Comparison of ENCODE assay signal across 11 cellular contexts in genomic region chr1:37035828-37036666, GRCh38. TPM values are rescaled to one million over a fixed set of nuclear protein-coding genes. Genes with fewer than 3 reads are reported as not detected.
DNase-seq lines count a peak whose midpoint lies in the region; ATAC-seq and TF ChIP-seq lines count a peak whose summit lies in the region.
"Had no signal": no experiment of that assay in that cellular context is flagged by ENCODE, and none has a peak within 500 bp of the region (broad histone marks: within the 10 kb centered on the region; RNA-seq: fewer than 3 reads in every experiment).

No MANE protein-coding gene starts in this region.

- H3K79me2 ChIP-seq in neural cell (replicated peaks; ENCODE audit: insufficient read depth, low read length): peaks cover 10% of the 10 kb centered on the region

- H3K4me3 ChIP-seq in neural cell (ENCODE audit: low read length): no peak overlapping the region
- no peak overlapping the region for H3K4me3 ChIP-seq in ascending aorta

- no peak for ATAC-seq in omental fat pad (ENCODE audit: low FRiP score)

- TF ChIP-seq EP300 in neural cell (conservative IDR thresholded peaks at IDR 0.05; ENCODE audit: poor library complexity, severe bottlenecking): no peak

- H3K36me3 ChIP-seq in neural cell (ENCODE audit: insufficient read depth, low read length) (no peaks in the 10 kb centered on the region), ascending aorta (no peaks in the 10 kb centered on the region)

- TF ChIP-seq RAD21 in neural cell (conservative IDR thresholded peaks at IDR 0.05): peak; percentile 48

- H3K4me1 ChIP-seq in ascending aorta: no peaks in the 10 kb centered on the region

- H3F3A ChIP-seq in neural cell (ENCODE audit: insufficient read depth, low read length, poor library complexity, severe bottlenecking): peaks cover 3% of the 10 kb centered on the region

- no peak overlapping the region for H3K27ac ChIP-seq in neural cell (ENCODE audit: low read length)
- no peak overlapping the region for H3K27ac ChIP-seq in ascending aorta

- H3K27me3 ChIP-seq in neural cell (ENCODE audit: insufficient read depth, low read depth, low read length): peaks cover 53% of the 10 kb centered on the region
- H3K27me3 ChIP-seq in ascending aorta: peaks cover 12% of the 10 kb centered on the region

- H3K9me3 ChIP-seq in neural cell (ENCODE audit: low read length) (no peaks in the 10 kb centered on the region), ascending aorta (no peaks in the 10 kb centered on the region)

- no peak overlapping the region for H3K4me2 ChIP-seq in neural cell (ENCODE audit: low read length)

- no peak overlapping the region for H2AFZ ChIP-seq in neural cell (ENCODE audit: low read depth, low read length)

- H3K9ac ChIP-seq in neural cell (ENCODE audit: low read length): no peak overlapping the region

- intact Hi-C loops in ascending aorta (cut with DNase I): no loop called here

- no peaks in the 10 kb centered on the region for H4K20me1 ChIP-seq in neural cell (ENCODE audit: insufficient read depth)

- no peaks in the 10 kb centered on the region for H3K9me2 ChIP-seq in neural cell (ENCODE audit: insufficient read depth, low read length)

- TF ChIP-seq CTCF in neural cell (IDR thresholded peaks at IDR 0.05; ENCODE audit: poor library complexity, severe bottlenecking) (peak; percentile 48), omental fat pad (IDR thresholded peaks at IDR 0.05) (no peak), ascending aorta (IDR thresholded peaks at IDR 0.05) (no peak)

- DNase-seq in NCI-H2227 (lab: John Stamatoyannopoulos, UW; ENCODE audit: unreplicated experiment) (peak; percentile 58), NCI-H2227 treated with DMSO at 0.1 percent for 48 hours (lab: John Stamatoyannopoulos, UW) (no peak), NCI-H1092 treated with DMSO at 0.1 percent for 48 hours (lab: John Stamatoyannopoulos, UW) (peak; percentile 89), UCSD-AML1 (lab: John Stamatoyannopoulos, UW; ENCODE audit: unreplicated experiment) (peak; percentile 75), omental fat pad (ENCODE audit: low spot score) (no peak), ascending aorta (ENCODE audit: low spot score in 2 of 2) (no peak), activated gamma-delta T cell (lab: John Stamatoyannopoulos, UW) (no peak)
- DNase-seq: kidney glomerular epithelial cell, SW 1271 had no signal

TF ChIP-seq in neural cell, 6 proteins besides CTCF, POLR2A, EP300 and RAD21:
- peak; percentile 47 for TF ChIP-seq SMC3 (conservative IDR thresholded peaks at IDR 0.05; ENCODE audit: poor library complexity)
- no peak for TF ChIP-seq TAF1 (IDR thresholded peaks at IDR 0.05; ENCODE audit: low read depth)
- TF ChIP-seq MXI1 (conservative IDR thresholded peaks at IDR 0.05; ENCODE audit: poor library complexity, severe bottlenecking): no peak
- no peak for TF ChIP-seq EZH2 (IDR thresholded peaks at IDR 0.05; ENCODE audit: borderline replicate concordance, insufficient read depth, low read length, poor library complexity, severe bottlenecking)
- TF ChIP-seq POLR2AphosphoS5 (IDR thresholded peaks at IDR 0.05): no peak
- TF ChIP-seq, protein P1, sequence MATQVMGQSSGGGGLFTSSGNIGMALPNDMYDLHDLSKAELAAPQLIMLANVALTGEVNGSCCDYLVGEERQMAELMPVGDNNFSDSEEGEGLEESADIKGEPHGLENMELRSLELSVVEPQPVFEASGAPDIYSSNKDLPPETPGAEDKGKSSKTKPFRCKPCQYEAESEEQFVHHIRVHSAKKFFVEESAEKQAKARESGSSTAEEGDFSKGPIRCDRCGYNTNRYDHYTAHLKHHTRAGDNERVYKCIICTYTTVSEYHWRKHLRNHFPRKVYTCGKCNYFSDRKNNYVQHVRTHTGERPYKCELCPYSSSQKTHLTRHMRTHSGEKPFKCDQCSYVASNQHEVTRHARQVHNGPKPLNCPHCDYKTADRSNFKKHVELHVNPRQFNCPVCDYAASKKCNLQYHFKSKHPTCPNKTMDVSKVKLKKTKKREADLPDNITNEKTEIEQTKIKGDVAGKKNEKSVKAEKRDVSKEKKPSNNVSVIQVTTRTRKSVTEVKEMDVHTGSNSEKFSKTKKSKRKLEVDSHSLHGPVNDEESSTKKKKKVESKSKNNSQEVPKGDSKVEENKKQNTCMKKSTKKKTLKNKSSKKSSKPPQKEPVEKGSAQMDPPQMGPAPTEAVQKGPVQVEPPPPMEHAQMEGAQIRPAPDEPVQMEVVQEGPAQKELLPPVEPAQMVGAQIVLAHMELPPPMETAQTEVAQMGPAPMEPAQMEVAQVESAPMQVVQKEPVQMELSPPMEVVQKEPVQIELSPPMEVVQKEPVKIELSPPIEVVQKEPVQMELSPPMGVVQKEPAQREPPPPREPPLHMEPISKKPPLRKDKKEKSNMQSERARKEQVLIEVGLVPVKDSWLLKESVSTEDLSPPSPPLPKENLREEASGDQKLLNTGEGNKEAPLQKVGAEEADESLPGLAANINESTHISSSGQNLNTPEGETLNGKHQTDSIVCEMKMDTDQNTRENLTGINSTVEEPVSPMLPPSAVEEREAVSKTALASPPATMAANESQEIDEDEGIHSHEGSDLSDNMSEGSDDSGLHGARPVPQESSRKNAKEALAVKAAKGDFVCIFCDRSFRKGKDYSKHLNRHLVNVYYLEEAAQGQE (IDR thresholded peaks at IDR 0.05; ENCODE audit: borderline replicate concordance): no peak

RNA-seq across cellular contexts. Expression of gene GRIK3, which starts 1.7 kb away (rescaled TPM):
- polyA plus RNA-seq in neural cell: 5.0 and 6.3 TPM in 2 replicates
- 15.6 and 15.8 TPM in 2 replicates for polyA minus RNA-seq in neural cell
- total RNA-seq in omental fat pad: under 1 TPM in 2 of 4 donors, not detected in 2; 0.09 to 0.79 TPM
- total RNA-seq in ascending aorta: under 0.01 TPM
- total RNA-seq: renal cortical epithelial cell had no signal

Comparison
In these comparisons a context has a peak if more than half of its experiments do, and no peak if none do; other contexts are left out.
1. DNase-seq: peak in NCI-H2227 (single experiment), NCI-H1092 treated with DMSO at 0.1 percent for 48 hours (single experiment) and UCSD-AML1 (single experiment); none in NCI-H2227 treated with DMSO at 0.1 percent for 48 hours (single experiment), omental fat pad (single experiment), ascending aorta (0 of 2) and activated gamma-delta T cell (single experiment).